ENCODE assay signal across 16 cellular contexts in genomic region chr20:33276303-33277113, GRCh38. TPM values are rescaled to one million over a fixed set of nuclear protein-coding genes. Genes with fewer than 3 reads are reported as not detected.
"Had no signal": no experiment of that assay in that cellular context is flagged by ENCODE, and none has a peak within 500 bp of the region (broad histone marks: within the 10 kb centered on the region; RNA-seq: fewer than 3 reads in every experiment).

No MANE protein-coding gene starts in this region.

- H3K4me3 ChIP-seq: dorsolateral prefrontal cortex, left ventricle myocardium inferior, smooth muscle cell, suprapubic skin had no signal

- H3K4me1 Mint-ChIP-seq: activated B cell treated with CpG ODN at 0.5 μM for 24 hours; activated CD4-positive, alpha-beta T cell treated with anti-CD3 and anti-CD28 coated beads, Interleukin-2, amount 10 ng/mL, durations not matched to agents 24 days and 14 days; T-cell had no signal

- H3K27ac ChIP-seq: dorsolateral prefrontal cortex, left ventricle myocardium inferior, suprapubic skin had no signal

- H3K36me3 Mint-ChIP-seq: activated naive CD8-positive, alpha-beta T cell; T-cell; type B pancreatic cell had no signal

- H3K27me3 ChIP-seq: dorsolateral prefrontal cortex had no signal

- ATAC-seq: esophagus mucosa, right cardiac atrium, T-cell had no signal

- FAIRE-seq: endometrium had no signal

- H3K9me3 ChIP-seq: left ventricle myocardium inferior, suprapubic skin had no signal

- H3K36me3 ChIP-seq: left ventricle myocardium inferior, suprapubic skin had no signal

- H3K27ac Mint-ChIP-seq: activated B cell treated with CpG ODN at 0.5 μM for 24 hours; activated CD4-positive, alpha-beta T cell treated with anti-CD3 and anti-CD28 coated beads, Interleukin-2, amount 10 ng/mL, durations not matched to agents 24 days and 14 days; activated naive CD8-positive, alpha-beta T cell; T-cell had no signal

- H3K4me3 Mint-ChIP-seq: activated B cell treated with CpG ODN at 0.5 μM for 24 hours; activated CD4-positive, alpha-beta T cell treated with anti-CD3 and anti-CD28 coated beads, Interleukin-2, amount 10 ng/mL, durations not matched to agents 24 days and 14 days; activated naive CD8-positive, alpha-beta T cell; T-cell; type B pancreatic cell had no signal

- H3K4me1 ChIP-seq: left ventricle myocardium inferior, suprapubic skin had no signal

- DNase-seq: activated B cell treated with CpG ODN at 0.5 μM for 24 hours; activated CD4-positive, alpha-beta T cell treated with anti-CD3 and anti-CD28 coated beads, Interleukin-2, amount 10 ng/mL, durations not matched to agents 24 days and 14 days; left ventricle myocardium inferior; right cardiac atrium; T-cell had no signal

- H3K9me3 Mint-ChIP-seq: activated B cell treated with CpG ODN at 0.5 μM for 24 hours; activated CD4-positive, alpha-beta T cell treated with anti-CD3 and anti-CD28 coated beads, Interleukin-2, amount 10 ng/mL, durations not matched to agents 24 days and 14 days; T-cell; type B pancreatic cell had no signal

RNA-seq across cellular contexts. Expression of gene BPIFB1, which starts 6.5 kb away (rescaled TPM):
- total RNA-seq: activated B cell treated with CpG ODN at 0.5 μM for 24 hours; activated CD4-positive, alpha-beta T cell treated with anti-CD3 and anti-CD28 coated beads, Interleukin-2, amount 10 ng/mL, durations not matched to agents 24 days and 14 days; activated CD8-positive, alpha-beta memory T cell treated with anti-CD3 and anti-CD28 coated beads for 36 hours; dorsolateral prefrontal cortex; fibroblast of villous mesenchyme; left ventricle myocardium inferior; mesenteric fat pad; right cardiac atrium; SK-MEL-5; smooth muscle cell; suprapubic skin had no signal

RNA-seq across cellular contexts. Expression of gene BPIFA1, which starts 40.7 kb away (rescaled TPM):
- total RNA-seq: activated B cell treated with CpG ODN at 0.5 μM for 24 hours; activated CD4-positive, alpha-beta T cell treated with anti-CD3 and anti-CD28 coated beads, Interleukin-2, amount 10 ng/mL, durations not matched to agents 24 days and 14 days; activated CD8-positive, alpha-beta memory T cell treated with anti-CD3 and anti-CD28 coated beads for 36 hours; dorsolateral prefrontal cortex; esophagus mucosa; fibroblast of villous mesenchyme; left ventricle myocardium inferior; mesenteric fat pad; right cardiac atrium; SK-MEL-5; smooth muscle cell; suprapubic skin; T-cell had no signal

RNA-seq across cellular contexts. Expression of gene BPIFA3, which starts 59.4 kb away (rescaled TPM):
- total RNA-seq: activated B cell treated with CpG ODN at 0.5 μM for 24 hours; activated CD4-positive, alpha-beta T cell treated with anti-CD3 and anti-CD28 coated beads, Interleukin-2, amount 10 ng/mL, durations not matched to agents 24 days and 14 days; activated CD8-positive, alpha-beta memory T cell treated with anti-CD3 and anti-CD28 coated beads for 36 hours; dorsolateral prefrontal cortex; esophagus mucosa; fibroblast of villous mesenchyme; left ventricle myocardium inferior; mesenteric fat pad; right cardiac atrium; SK-MEL-5; smooth muscle cell; suprapubic skin; T-cell had no signal
